9 cellular contexts compared by ENCODE assay signal in genomic region chr7:157016352-157017041, GRCh38. TPM values are rescaled to one million over a fixed set of nuclear protein-coding genes. Genes with fewer than 3 reads are reported as not detected.
DNase-seq lines count a peak whose midpoint lies in the region; ATAC-seq and TF ChIP-seq lines count a peak whose summit lies in the region.
"Had no signal": no experiment of that assay in that cellular context is flagged by ENCODE, and none has a peak within 500 bp of the region (broad histone marks: within the 10 kb centered on the region; RNA-seq: fewer than 3 reads in every experiment).

No MANE protein-coding gene starts in this region.

- DNase-seq in NCI-H2081 (lab: John Stamatoyannopoulos, UW): peak; percentile 28 to 51
- no peak for DNase-seq in NCI-H2081 treated with DMSO at 0.1 percent for 48 hours (lab: John Stamatoyannopoulos, UW)
- DNase-seq in myocyte (ENCODE audit: low read depth): peak; percentile 49
- no peak for DNase-seq in head of caudate nucleus
- DNase-seq in T-helper 1 cell: no peak
- DNase-seq in ascending aorta (ENCODE audit: low spot score in 2 of 2): no peak
- DNase-seq: ACHN had no signal

- no peak overlapping the region for H3K27ac ChIP-seq in ascending aorta

- peaks cover 0 to 5% of the 10 kb centered on the region in 2 donors for H3K4me1 ChIP-seq in ascending aorta

- H3K36me3 ChIP-seq in ascending aorta: no peaks in the 10 kb centered on the region

- no peak overlapping the region for H3K4me3 ChIP-seq in ascending aorta

- intact Hi-C loops in head of caudate nucleus (cut with DNase I) (no loop called here), ascending aorta (cut with DNase I) (no loop called here)

- no peak for TF ChIP-seq CTCF in ascending aorta (IDR thresholded peaks at IDR 0.05)

- ATAC-seq in GM21717 (IDR thresholded peaks at IDR 0.05; ENCODE audit: unreplicated experiment) (peak; percentile 74), HG03571 (IDR thresholded peaks at IDR 0.05; ENCODE audit: unreplicated experiment) (peak; percentile 73)

- H3K27me3 ChIP-seq in ascending aorta: peaks cover 20% of the 10 kb centered on the region

- H3K9me3 ChIP-seq in ascending aorta: no peaks in the 10 kb centered on the region

RNA-seq across cellular contexts. Expression of gene MNX1, which starts 6.0 kb away (rescaled TPM):
- total RNA-seq in myocyte (0.11 and 0.36 TPM in 2 replicates), ascending aorta (not detected)
- 0.04 TPM for polyA plus RNA-seq in myocyte (2012)

Comparison
In these comparisons a context has a peak if more than half of its experiments do, and no peak if none do; other contexts are left out.
1. DNase-seq: peak in NCI-H2081 (2 of 2) and myocyte (single experiment); none in NCI-H2081 treated with DMSO at 0.1 percent for 48 hours (single experiment), head of caudate nucleus (0 of 42), T-helper 1 cell (0 of 5) and ascending aorta (0 of 2).